Comparison of ENCODE assay signal across 10 cellular contexts in genomic region chr20:46678516-46678915, GRCh38. TPM values are rescaled to one million over a fixed set of nuclear protein-coding genes. Genes with fewer than 3 reads are reported as not detected.
"Had no signal": no experiment of that assay in that cellular context is flagged by ENCODE, and none has a peak within 500 bp of the region (broad histone marks: within the 10 kb centered on the region; RNA-seq: fewer than 3 reads in every experiment).

No MANE protein-coding gene starts in this region.

- H3K4me1 ChIP-seq: HAP-1 had no signal

- H3K9ac ChIP-seq: GM23248 had no signal

- H3K4me3 Mint-ChIP-seq: HFFc6 had no signal

- H3K36me3 ChIP-seq: HAP-1 had no signal

- H3K9me3 ChIP-seq: HAP-1 had no signal

- DNase-seq: GM23248, GOT3, H7, HFFc6, IMR-90 had no signal

- H3K27ac ChIP-seq: GM23248, HL-60 had no signal

- H3K27ac Mint-ChIP-seq: HFFc6 had no signal

- ATAC-seq: HCT116 had no signal

- H3K4me3 ChIP-seq: GM23248, HAP-1 had no signal

RNA-seq across cellular contexts. Expression of gene SLC13A3, which starts 27.3 kb away (rescaled TPM):
- total RNA-seq: H4, HT1080 had no signal
